Comparison of ENCODE assay signal across 22 cellular contexts in genomic region chr5:138272681-138273080, GRCh38. TPM values are rescaled to one million over a fixed set of nuclear protein-coding genes. Genes with fewer than 3 reads are reported as not detected.
"Had no signal": no experiment of that assay in that cellular context is flagged by ENCODE, and none has a peak within 500 bp of the region (broad histone marks: within the 10 kb centered on the region; RNA-seq: fewer than 3 reads in every experiment).

No MANE protein-coding gene starts in this region.

- H3K4me3 ChIP-seq: MG63, SJSA1, SK-N-MC had no signal

- DNase-seq: IMR-90, Karpas-422, KG1, MG63, NCI-H1092, NCI-H1105 treated with DMSO at 0.1 percent for 48 hours, NCI-H1417 treated with DMSO at 0.1 percent for 48 hours, NCI-H146, NCI-H1694 treated with DMSO at 0.1 percent for 48 hours, NCI-H1930, NCI-H2081, NCI-H2107, NCI-H226, NCI-H446, NCI-H69, NCI-H774, Right ventricle myocardium superior, RPMI8226, SIG-M5 had no signal

- H3K4me1 ChIP-seq: SJSA1 had no signal

- H3K27ac ChIP-seq: SJSA1, SK-N-MC had no signal

- H3K9me3 ChIP-seq: MG63, SJSA1 had no signal

- H3K27me3 ChIP-seq: MG63 had no signal

- H3K36me3 ChIP-seq: MG63, SJSA1 had no signal

RNA-seq across cellular contexts. Expression of gene GFRA3, which starts 1.7 kb away (rescaled TPM):
- total RNA-seq: HT-29, IMR-90, SJSA1 had no signal
